Comparison of ENCODE assay signal across 4 cellular contexts in the genomic region with DNA sequence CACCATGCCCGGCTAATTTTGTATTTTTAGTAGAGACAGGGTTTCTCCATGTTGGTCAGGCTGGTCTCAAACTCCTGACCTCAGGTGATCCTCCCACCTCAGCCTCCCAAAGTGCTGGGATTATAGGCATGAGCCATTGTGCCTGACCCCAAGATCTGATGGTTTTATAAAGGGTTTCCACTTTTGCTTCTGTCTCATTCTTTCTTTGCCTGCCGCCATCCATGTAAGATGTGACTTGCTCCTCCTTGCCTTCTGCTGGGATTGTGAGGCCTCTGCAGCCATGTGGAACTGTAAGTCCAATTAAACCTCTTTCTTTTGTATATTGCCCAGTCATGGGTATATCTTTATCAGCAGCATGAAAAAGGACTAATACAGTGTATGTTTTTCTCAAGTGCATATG. TPM values are rescaled to one million over a fixed set of nuclear protein-coding genes. Genes with fewer than 3 reads are reported as not detected.
"Had no signal": no experiment of that assay in that cellular context is flagged by ENCODE, and none has a peak within 500 bp of the region (broad histone marks: within the 10 kb centered on the region; RNA-seq: fewer than 3 reads in every experiment).

No MANE protein-coding gene starts in this region.

RNA-seq across cellular contexts. Expression of gene DDX4, which starts 18.8 kb away (rescaled TPM):
- total RNA-seq: LHCN-M2, M059J, MCF 10A, NCI-H460 had no signal
